9 cellular contexts compared by ENCODE assay signal in the genomic region with DNA sequence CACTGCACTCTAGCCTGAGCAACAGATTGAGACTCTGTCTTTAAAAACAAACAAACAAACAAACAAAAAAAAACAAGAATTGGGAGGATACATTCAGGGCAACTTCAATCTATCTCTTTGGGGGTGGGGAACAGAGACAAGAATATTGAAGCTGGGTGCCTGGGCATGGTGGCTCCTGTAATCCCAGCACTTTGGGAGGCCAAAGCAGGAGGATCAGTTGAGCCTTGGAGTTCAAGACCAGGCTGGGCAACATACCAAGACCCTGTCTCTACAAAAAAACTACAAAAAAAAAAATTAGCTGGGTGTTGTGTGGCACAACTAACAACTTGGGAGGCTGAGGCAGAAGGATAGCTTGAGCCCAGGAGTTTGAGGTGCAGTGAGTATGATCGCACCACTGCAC. TPM values are rescaled to one million over a fixed set of nuclear protein-coding genes. Genes with fewer than 3 reads are reported as not detected.
DNase-seq lines count a peak whose midpoint lies in the region; ATAC-seq and TF ChIP-seq lines count a peak whose summit lies in the region.
"Had no signal": no experiment of that assay in that cellular context is flagged by ENCODE, and none has a peak within 500 bp of the region (broad histone marks: within the 10 kb centered on the region; RNA-seq: fewer than 3 reads in every experiment).

No MANE protein-coding gene starts in this region.

- H3K27ac ChIP-seq in Peyer's patch (peak overlapping the region in 2 of 4 donors; percentile 80 to 86), esophagus (ENCODE audit: low read depth in 2 of 2, low read length in 1 of 2) (peak overlapping the region in 1 of 2 donors; percentile 44), psoas muscle (no peak overlapping the region)

- no peak for DNase-seq in Peyer's patch
- no peak for DNase-seq in psoas muscle
- no peak for DNase-seq in AG08395 (ENCODE audit: low spot score)
- DNase-seq in GOT3 (lab: John Stamatoyannopoulos, UW) = no peak
- no peak for DNase-seq in NCI-H345 (lab: John Stamatoyannopoulos, UW)
- DNase-seq in COLO668 (lab: John Stamatoyannopoulos, UW; ENCODE audit: unreplicated experiment) = no peak
- DNase-seq: NCI-H2171 treated with DMSO at 0.1 percent for 48 hours had no signal

- TF ChIP-seq CTCF in Peyer's patch (IDR thresholded peaks at IDR 0.05) = no peak
- no peak for TF ChIP-seq CTCF in psoas muscle (IDR thresholded peaks at IDR 0.05)

- intact Hi-C loops in psoas muscle (cut with DNase I) = loop anchor here in 1 of 2 donors (5.0 kb wide), 1 partner anchor 43 kb away; no protein-coding TSS in a partner anchor

- H3K36me3 ChIP-seq in ES-I3 (ENCODE audit: insufficient read depth, low read length) (no peaks in the 10 kb centered on the region), Peyer's patch (no peaks in the 10 kb centered on the region), esophagus (ENCODE audit: control insufficient read depth in 2 of 2, insufficient read depth in 2 of 2, low read length in 1 of 2) (peaks cover 0 to 4% of the 10 kb centered on the region in 2 donors), psoas muscle (ENCODE audit: insufficient read depth in 1 of 2, low read depth in 1 of 2) (peaks cover 0 to 6% of the 10 kb centered on the region in 2 donors)

- H3K9ac ChIP-seq in ES-I3 (ENCODE audit: low read depth, low read length) = peak overlapping the region; percentile 87; the same call in 1 of the 2 replicates

- no peak for TF ChIP-seq POLR2A in Peyer's patch (IDR thresholded peaks at IDR 0.05)

- WGBS in esophagus, 2 donors = 40 to 41% methylated on average over 1 of the region's 1 CpG
- WGBS in psoas muscle, 3 donors = 68 to 88% (median 79%) methylated on average over 1 of the region's 1 CpG

- ATAC-seq in psoas muscle = no peak

- H3K27me3 ChIP-seq in Peyer's patch = no peaks in the 10 kb centered on the region
- H3K27me3 ChIP-seq in esophagus (ENCODE audit: control insufficient read depth in 1 of 2, insufficient read depth in 2 of 2, low read length in 2 of 2) = no peaks in the 10 kb centered on the region
- no peaks in the 10 kb centered on the region for H3K27me3 ChIP-seq in psoas muscle (ENCODE audit: insufficient read depth in 3 of 3, low read length in 2 of 3)

- H3K4me3 ChIP-seq in Peyer's patch (peak overlapping the region; percentile 90 to 97 (median 94)), esophagus (ENCODE audit: low read depth in 1 of 2, low read length in 2 of 2) (peak overlapping the region; percentile 82 to 85), psoas muscle (peak overlapping the region; percentile 95)

- H3K9me3 ChIP-seq in ES-I3 (ENCODE audit: control insufficient read depth, insufficient read depth, low read length) (no peaks in the 10 kb centered on the region), Peyer's patch (no peaks in the 10 kb centered on the region), esophagus (ENCODE audit: control insufficient read depth in 2 of 2, insufficient read depth in 1 of 2, low read depth in 1 of 2, low read length in 1 of 2) (no peaks in the 10 kb centered on the region), psoas muscle (no peaks in the 10 kb centered on the region)

- H3K4me1 ChIP-seq in ES-I3 (ENCODE audit: insufficient read depth, low read length) = no peaks in the 10 kb centered on the region
- peaks cover 0 to 54% (median 9%) of the 10 kb centered on the region in 4 donors for H3K4me1 ChIP-seq in Peyer's patch
- H3K4me1 ChIP-seq in esophagus (ENCODE audit: control insufficient read depth in 2 of 2, insufficient read depth in 2 of 2, low read length in 1 of 2) = peaks cover 15 to 24% of the 10 kb centered on the region in 2 donors
- peaks cover 36% of the 10 kb centered on the region for H3K4me1 ChIP-seq in psoas muscle

RNA-seq across cellular contexts. Expression of a gene that starts 1.2 kb away (rescaled TPM):
- total RNA-seq in Peyer's patch (100 to 1,000 TPM in 3 of 4 donors, 10 to 100 TPM in 1; 93.3 to 151 (median 121) TPM), psoas muscle (10 to 100 TPM; 26.8 to 50.3 (median 40.1) TPM)
- polyA plus RNA-seq in esophagus (10 to 100 TPM; 25.7 to 30.7 TPM), psoas muscle (10 to 100 TPM; 14.1 to 26.1 (median 25.1) TPM)

RNA-seq across cellular contexts. Expression of a gene that starts 16.4 kb away (rescaled TPM):
- total RNA-seq in Peyer's patch = 100 to 1,000 TPM in 2 of 4 donors, 10 to 100 TPM in 2; 56.0 to 255 (median 98.9) TPM
- 10 to 100 TPM; 11.9 to 14.1 TPM for polyA plus RNA-seq in esophagus
- total RNA-seq in psoas muscle = 10 to 100 TPM; 21.2 to 36.0 (median 25.2) TPM
- 10 to 100 TPM in 1 of 3 donors, 1 to 10 TPM in 2; 5.6 to 19.2 (median 6.7) TPM for polyA plus RNA-seq in psoas muscle
